ENCODE assay signal across 14 cellular contexts in genomic region chr20:3093861-3094361, GRCh38. TPM values are rescaled to one million over a fixed set of nuclear protein-coding genes. Genes with fewer than 3 reads are reported as not detected.
DNase-seq lines count a peak whose midpoint lies in the region; ATAC-seq and TF ChIP-seq lines count a peak whose summit lies in the region.
"Had no signal": no experiment of that assay in that cellular context is flagged by ENCODE, and none has a peak within 500 bp of the region (broad histone marks: within the 10 kb centered on the region; RNA-seq: fewer than 3 reads in every experiment).

No MANE protein-coding gene starts in this region.

- peaks cover 8% of the 10 kb centered on the region for H3K36me3 Mint-ChIP-seq in CD4-positive, alpha-beta T cell (ENCODE audit: low read depth)

- H3K9me3 ChIP-seq in CD4-positive, alpha-beta T cell (ENCODE audit: control insufficient read depth, low read length): no peaks in the 10 kb centered on the region
- H3K9me3 ChIP-seq in PC-9 (ENCODE audit: insufficient read depth, low read depth): no peaks in the 10 kb centered on the region
- H3K9me3 ChIP-seq: right atrium auricular region, SK-N-SH, testis had no signal

- H3K27ac ChIP-seq in CD4-positive, alpha-beta T cell (ENCODE audit: low read depth, low read length): peak overlapping the region; percentile 86
- H3K27ac ChIP-seq in HL-60 (replicated peaks): peak overlapping the region; percentile 28
- H3K27ac ChIP-seq in PC-9: no peak overlapping the region
- H3K27ac ChIP-seq: right atrium auricular region, testis had no signal

- intact Hi-C loops in CD4-positive, alpha-beta T cell (cut with DNase I, micrococcal nuclease): loop anchor here in 1 of 2 experiments (2.0 kb wide), 2 partner anchors 21 to 25 kb away; no protein-coding TSS in a partner anchor
- intact Hi-C loops in PC-9 (cut with micrococcal nuclease; ENCODE audit: unreplicated experiment): no loop called here
- intact Hi-C loops in cardiac septum (cut with DNase I): no loop called here

- H3K9me2 ChIP-seq in PC-9 (ENCODE audit: insufficient read depth): no peaks in the 10 kb centered on the region
- H3K9me2 ChIP-seq: SK-N-SH had no signal

- H3K27me3 ChIP-seq in CD4-positive, alpha-beta T cell (ENCODE audit: control insufficient read depth, insufficient read depth, low read length): no peaks in the 10 kb centered on the region
- H3K27me3 ChIP-seq in HL-60 (ENCODE audit: insufficient read depth, poor library complexity, severe bottlenecking): no peaks in the 10 kb centered on the region
- peaks cover 4% of the 10 kb centered on the region; the same call in 1 of the 2 replicates for H3K27me3 ChIP-seq in PC-9 (ENCODE audit: insufficient read depth, low read depth)
- H3K27me3 ChIP-seq: right atrium auricular region, testis had no signal

- DNase-seq in CD4-positive, alpha-beta T cell: peak in 6 of 10 experiments; percentile 32 to 73 (median 46)
- peak; percentile 47 to 84 for DNase-seq in HL-60 (ENCODE audit: low read depth in 1 of 2, low spot score in 1 of 2)
- DNase-seq in UCSD-AML1 (lab: John Stamatoyannopoulos, UW; ENCODE audit: unreplicated experiment): peak; percentile 70
- DNase-seq in glomerular endothelial cell (ENCODE audit: extremely low read depth, low read depth, low spot score): peak; percentile 37
- no peak for DNase-seq in PC-9
- no peak for DNase-seq in NCI-H2171 (lab: John Stamatoyannopoulos, UW)
- no peak for DNase-seq in cardiac septum (ENCODE audit: low spot score)
- DNase-seq: COR-L47, NCI-H1417 treated with DMSO at 0.1 percent for 48 hours, SK-N-SH, testis had no signal

- CTCF ChIA-PET in CD4-positive, alpha-beta T cell (lab: Charles Lee): interaction anchor here (1.5 to 1.9 kb wide), 2 partner anchors 17 to 24 kb away, joined by 5 to 8 read pairs; no protein-coding TSS in a partner anchor
- CTCF ChIA-PET in PC-9 (lab: Charles Lee): no interaction called here

- H3K36me3 ChIP-seq in PC-9 (ENCODE audit: low read depth): no peaks in the 10 kb centered on the region
- H3K36me3 ChIP-seq: right atrium auricular region had no signal

- H3K4me1 Mint-ChIP-seq in CD4-positive, alpha-beta T cell (ENCODE audit: low read depth): peaks cover 40% of the 10 kb centered on the region

- no peak overlapping the region for H2AFZ ChIP-seq in PC-9

- H3K27ac Mint-ChIP-seq in CD4-positive, alpha-beta T cell: peak overlapping the region; percentile 100

- H3K27me3 Mint-ChIP-seq in CD4-positive, alpha-beta T cell: peaks cover 8% of the 10 kb centered on the region

- no peak overlapping the region for H3K4me2 ChIP-seq in PC-9
- H3K4me2 ChIP-seq: SK-N-SH had no signal

- no peak overlapping the region for H3K4me3 ChIP-seq in HL-60 (replicated peaks; ENCODE audit: insufficient read depth, low read length)
- no peak overlapping the region for H3K4me3 ChIP-seq in PC-9

- H3K4me1 ChIP-seq in PC-9 (replicated peaks; ENCODE audit: insufficient read depth): no peaks in the 10 kb centered on the region
- H3K4me1 ChIP-seq: testis had no signal

- ATAC-seq in CD4-positive, alpha-beta T cell (ENCODE audit: poor library complexity): peak; percentile 67
- no peak for ATAC-seq in HG03196 (IDR thresholded peaks at IDR 0.05; ENCODE audit: unreplicated experiment)

- H3K79me2 ChIP-seq in PC-9 (ENCODE audit: low read depth): no peaks in the 10 kb centered on the region

- no peaks in the 10 kb centered on the region for H4K20me1 ChIP-seq in PC-9 (ENCODE audit: insufficient read depth)

- H3F3A ChIP-seq in PC-9 (ENCODE audit: insufficient read depth, low read depth): no peaks in the 10 kb centered on the region

- H3K9me3 Mint-ChIP-seq in CD4-positive, alpha-beta T cell: no peaks in the 10 kb centered on the region

- BruUV-seq in PC-9 (replicated peaks; lab: Mats Ljungman, UMichigan): no TSS peak

- POLR2A ChIA-PET in CD4-positive, alpha-beta T cell (lab: Charles Lee): interaction anchor here (0.7 to 3.7 kb wide), 11 partner anchors 7 to 129 kb away, joined by 3 to 48 read pairs (median 7); partner anchors contain the start of gene OXT
- POLR2A ChIA-PET in PC-9 (lab: Charles Lee; ENCODE audit: unreplicated experiment): no interaction called here

- no peak for TF ChIP-seq CTCF in CD4-positive, alpha-beta T cell (IDR thresholded peaks at IDR 0.05)
- TF ChIP-seq CTCF in HL-60 (IDR thresholded peaks at IDR 0.05; ENCODE audit: insufficient read depth, low read length) (no peak), PC-9 (conservative IDR thresholded peaks at IDR 0.05) (no peak)

- peak overlapping the region; percentile 92 for H3K4me3 Mint-ChIP-seq in CD4-positive, alpha-beta T cell

RNA-seq across cellular contexts. Expression of gene AVP, which starts 9.4 kb away (rescaled TPM):
- total RNA-seq in CD4-positive, alpha-beta T cell: under 1 TPM; 0.47 to 0.56 TPM
- total RNA-seq in glomerular endothelial cell (not detected in 2 replicates), PC-9 (2021) (not detected in 2 replicates), cardiac septum (not detected)
- total RNA-seq: frontal cortex, right atrium auricular region had no signal

RNA-seq across cellular contexts. Expression of gene OXT, which starts 22.5 kb away (rescaled TPM):
- 1 to 10 TPM; 1.1 to 1.6 TPM for total RNA-seq in CD4-positive, alpha-beta T cell
- not detected in 2 replicates for total RNA-seq in glomerular endothelial cell
- not detected in 2 replicates for total RNA-seq in PC-9 (2021)
- total RNA-seq in cardiac septum: not detected
- total RNA-seq: frontal cortex, right atrium auricular region had no signal

RNA-seq across cellular contexts. Expression of gene MRPS26, which starts 48.1 kb away (rescaled TPM):
- 10 to 100 TPM; 19.3 to 22.7 TPM for total RNA-seq in CD4-positive, alpha-beta T cell
- total RNA-seq in glomerular endothelial cell: 30.8 and 37.9 TPM in 2 replicates
- 58.3 and 84.9 TPM in 2 replicates for total RNA-seq in PC-9 (2021)
- total RNA-seq in cardiac septum: 43.0 TPM

RNA-seq across cellular contexts. Expression of gene GNRH2, which starts 50.5 kb away (rescaled TPM):
- total RNA-seq in CD4-positive, alpha-beta T cell: not detected
- 0.48 TPM in 1 of 2 replicates, not detected in the other for total RNA-seq in glomerular endothelial cell
- total RNA-seq in PC-9 (2021): 0.65 and 1.1 TPM in 2 replicates
- total RNA-seq in cardiac septum: not detected
- total RNA-seq: frontal cortex, right atrium auricular region, testis had no signal

Comparison
In these comparisons a context has a peak if more than half of its experiments do, and no peak if none do; other contexts are left out.
1. DNase-seq: peak in CD4-positive, alpha-beta T cell (6 of 10), HL-60 (2 of 2), UCSD-AML1 (single experiment) and glomerular endothelial cell (single experiment); none in PC-9 (0 of 2), NCI-H2171 (single experiment) and cardiac septum (single experiment).